Comparison of ENCODE assay signal across 9 cellular contexts in the genomic region with DNA sequence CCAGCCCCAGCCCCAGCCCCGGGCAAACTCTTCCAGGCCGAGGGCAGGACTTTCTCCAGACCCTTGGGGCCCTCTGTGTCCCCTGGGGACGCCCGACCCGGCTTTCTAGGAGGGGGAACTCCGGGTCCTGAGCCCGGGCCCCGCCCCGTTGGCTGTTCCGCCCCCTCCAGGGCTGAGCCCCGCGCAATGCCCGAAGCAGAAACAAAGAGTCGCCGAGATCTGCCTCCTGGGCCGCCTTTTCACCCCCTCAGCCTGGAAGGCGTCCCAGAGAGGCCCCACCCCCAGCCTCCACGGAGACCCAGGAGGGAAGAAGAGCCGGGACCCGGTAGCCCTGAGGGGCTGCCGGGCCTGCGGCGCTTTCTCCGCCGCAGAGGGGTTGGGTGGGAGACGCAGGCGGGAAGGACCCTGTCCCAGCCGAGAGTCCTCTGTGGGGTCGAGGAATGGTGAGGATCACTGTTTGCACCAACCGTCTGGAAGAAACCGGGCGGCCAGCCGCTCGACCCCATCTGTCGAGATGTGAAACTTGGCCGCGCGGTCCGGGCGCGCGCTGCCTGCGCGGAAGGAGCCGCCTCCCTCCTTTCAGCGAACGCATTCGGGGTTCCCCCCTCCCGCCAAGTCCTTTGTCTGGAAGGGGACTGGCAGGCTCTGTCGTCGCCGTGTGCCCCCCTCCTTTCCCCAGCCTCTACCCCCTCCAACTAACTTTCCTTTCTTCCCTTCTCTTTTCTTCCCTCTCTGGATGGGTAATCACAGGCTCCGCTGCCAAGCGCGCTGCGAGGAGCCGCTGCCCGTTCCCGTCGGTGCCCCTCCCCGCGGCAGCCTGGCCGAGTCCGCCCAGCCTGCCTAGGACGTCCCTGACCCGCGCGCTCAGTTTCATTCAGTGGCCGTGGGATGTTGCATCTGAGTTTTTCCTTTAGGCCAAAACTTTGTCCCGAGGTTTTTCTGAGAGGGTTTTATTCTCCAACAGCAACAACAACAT. TPM values are rescaled to one million over a fixed set of nuclear protein-coding genes. Genes with fewer than 3 reads are reported as not detected.
DNase-seq lines count a peak whose midpoint lies in the region; ATAC-seq and TF ChIP-seq lines count a peak whose summit lies in the region.
"Had no signal": no experiment of that assay in that cellular context is flagged by ENCODE, and none has a peak within 500 bp of the region (broad histone marks: within the 10 kb centered on the region; RNA-seq: fewer than 3 reads in every experiment).

No MANE protein-coding gene starts in this region.

- H3K4me3 ChIP-seq in SK-N-MC (no peak overlapping the region), iPS-20b (ENCODE audit: low read length) (peak overlapping the region; percentile 54; the same call in 1 of the 2 replicates), stomach (peak overlapping the region; percentile 0 to 39 (median 16))

- ATAC-seq in GM21717 (IDR thresholded peaks at IDR 0.05; ENCODE audit: unreplicated experiment): no peak

- TF ChIP-seq CTCF in stomach (IDR thresholded peaks at IDR 0.05): no peak

- H3K27ac ChIP-seq in SK-N-MC: peak overlapping the region; percentile 52
- no peak overlapping the region for H3K27ac ChIP-seq in iPS-20b (ENCODE audit: low read length)
- H3K27ac ChIP-seq in stomach: no peak overlapping the region

- H3K9me3 ChIP-seq in SK-N-MC (ENCODE audit: low read depth, low read length): no peaks in the 10 kb centered on the region
- H3K9me3 ChIP-seq in iPS-20b (ENCODE audit: insufficient read depth, low read depth, low read length): peaks cover 3% of the 10 kb centered on the region
- H3K9me3 ChIP-seq in stomach: no peaks in the 10 kb centered on the region

- H3K27me3 ChIP-seq in iPS-20b (ENCODE audit: insufficient read depth, low read length) (peaks cover 100% of the 10 kb centered on the region), stomach (peaks cover 49 to 100% (median 97%) of the 10 kb centered on the region in 3 donors)

- intact Hi-C loops in stomach (cut with DNase I; ENCODE audit: low total_unique reads): no loop called here

- 3 to 5% (median 4%) methylated on average over 57 to 70 of the region's 70 CpGs for WGBS in stomach, 5 donors

- H3K9ac ChIP-seq in SK-N-MC (ENCODE audit: insufficient read length): no peak overlapping the region
- H3K9ac ChIP-seq in iPS-20b (ENCODE audit: low read depth, low read length): peak overlapping the region; percentile 46; the same call in 1 of the 2 replicates

- H3K36me3 ChIP-seq in SK-N-MC (ENCODE audit: insufficient read depth, low read length): no peaks in the 10 kb centered on the region
- H3K36me3 ChIP-seq in iPS-20b (ENCODE audit: insufficient read depth, low read depth, low read length): no peaks in the 10 kb centered on the region
- no peaks in the 10 kb centered on the region for H3K36me3 ChIP-seq in stomach

- peaks cover 25% of the 10 kb centered on the region for H3K4me1 ChIP-seq in iPS-20b (ENCODE audit: insufficient read depth, low read length)
- H3K4me1 ChIP-seq in stomach: peaks cover 23 to 41% (median 29%) of the 10 kb centered on the region in 4 donors

- TF ChIP-seq POLR2A in stomach (IDR thresholded peaks at IDR 0.05): no peak

- DNase-seq in activated CD4-positive, CD25-positive, alpha-beta regulatory T cell treated with anti-CD3 and anti-CD28 coated beads, Interleukin-2, amount 50 U/mL, for 72 hours: peak; percentile 29
- DNase-seq in activated CD4-positive, CD25-positive, alpha-beta regulatory T cell (lab: John Stamatoyannopoulos, UW): no peak
- DNase-seq in SK-N-MC (ENCODE audit: low read depth, low spot score) (no peak), stomach (no peak), NCI-H524 treated with DMSO at 0.1 percent for 48 hours (lab: John Stamatoyannopoulos, UW) (no peak), AML-193 (lab: John Stamatoyannopoulos, UW) (no peak)
- DNase-seq: effector CD8-positive, alpha-beta T cell had no signal

- no peak for TF ChIP-seq EP300 in stomach (IDR thresholded peaks at IDR 0.05)

RNA-seq across cellular contexts. Expression of gene EN2, which starts 10.2 kb away (rescaled TPM):
- total RNA-seq in stomach: not detected
- under 1 TPM in 1 of 3 donors, not detected in 2; 0.03 TPM for polyA plus RNA-seq in stomach
